Comparison of ENCODE assay signal across 15 cellular contexts in genomic region chr12:19826988-19827550, GRCh38.
"Had no signal": no experiment of that assay in that cellular context is flagged by ENCODE, and none has a peak within 500 bp of the region (broad histone marks: within the 10 kb centered on the region; RNA-seq: fewer than 3 reads in every experiment).

No MANE protein-coding gene starts in this region.

- H3K9me3 ChIP-seq: testis had no signal

- H3K36me3 ChIP-seq: right atrium auricular region, stomach, upper lobe of left lung had no signal

- H3K27me3 Mint-ChIP-seq: activated CD4-positive, alpha-beta T cell treated with anti-CD3 and anti-CD28 coated beads, Interleukin-2, amount 10 ng/mL, durations not matched to agents 24 days and 14 days; progenitor cell of endocrine pancreas had no signal

- H3K27ac ChIP-seq: right atrium auricular region, skin epidermis, stomach, testis, upper lobe of left lung had no signal

- H3K36me3 Mint-ChIP-seq: mesothelial cell of epicardium had no signal

- H3K4me3 Mint-ChIP-seq: activated CD4-positive, alpha-beta T cell treated with anti-CD3 and anti-CD28 coated beads, Interleukin-2, amount 10 ng/mL, durations not matched to agents 24 days and 14 days; activated T-helper 1 cell treated with anti-CD3 and anti-CD28 coated beads, Interleukin-12 subunit alpha, Interleukin-12 subunit beta, Interleukin-2, Interleukin-4 antibody, amounts not matched to agents 30 ng/mL and 10 ng/mL and 1 ng/mL, durations not matched to agents 14 hours and 24 hours and 36 hours; mesothelial cell of epicardium; nephron progenitor cell had no signal

- DNase-seq: activated CD4-positive, alpha-beta T cell treated with anti-CD3 and anti-CD28 coated beads, Interleukin-2, amount 10 ng/mL, durations not matched to agents 24 days and 14 days; activated CD4-positive, CD25-positive, alpha-beta regulatory T cell; activated CD8-positive, alpha-beta memory T cell treated with anti-CD3 and anti-CD28 coated beads for 24 hours; activated naive CD4-positive, alpha-beta T cell treated with Interleukin-2 at 50 U/mL for 16 hours; foreskin fibroblast; nephron progenitor cell; stomach; SW 1271; testis had no signal

- H3K4me3 ChIP-seq: right atrium auricular region, skin epidermis, stomach, testis, upper lobe of left lung had no signal

- H3K27ac Mint-ChIP-seq: activated CD4-positive, alpha-beta T cell treated with anti-CD3 and anti-CD28 coated beads, Interleukin-2, amount 10 ng/mL, durations not matched to agents 24 days and 14 days; activated T-helper 1 cell treated with anti-CD3 and anti-CD28 coated beads, Interleukin-12 subunit alpha, Interleukin-12 subunit beta, Interleukin-2, Interleukin-4 antibody, amounts not matched to agents 30 ng/mL and 10 ng/mL and 1 ng/mL, durations not matched to agents 14 hours and 24 hours and 36 hours; mesothelial cell of epicardium; nephron progenitor cell; progenitor cell of endocrine pancreas had no signal

- H3K4me1 ChIP-seq: right atrium auricular region, stomach, upper lobe of left lung had no signal

- H3K27me3 ChIP-seq: right atrium auricular region, stomach, testis, upper lobe of left lung had no signal
